Comparison of ENCODE assay signal across 12 cellular contexts in the genomic region with DNA sequence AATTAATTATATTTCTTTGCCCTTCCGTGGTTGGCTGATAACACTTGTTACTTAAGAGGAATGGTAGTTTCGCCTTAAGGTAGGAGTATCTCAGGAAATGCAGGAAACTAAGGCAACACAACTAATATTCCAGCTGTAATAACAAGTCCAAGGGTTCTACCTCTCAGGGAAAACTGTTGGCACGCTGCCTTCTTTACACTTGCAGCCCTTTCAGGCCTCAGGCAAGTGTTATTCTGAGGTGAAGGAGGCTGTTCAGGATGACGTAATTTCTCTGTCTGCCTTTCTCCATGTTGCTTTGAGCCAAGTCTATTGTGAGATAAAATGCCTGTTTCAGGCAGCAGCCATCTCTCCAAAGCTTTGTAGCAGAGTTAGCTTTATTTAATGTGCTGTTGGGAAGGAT. TPM values are rescaled to one million over a fixed set of nuclear protein-coding genes. Genes with fewer than 3 reads are reported as not detected.
DNase-seq lines count a peak whose midpoint lies in the region; ATAC-seq, FAIRE-seq and TF ChIP-seq lines count a peak whose summit lies in the region.
"Had no signal": no experiment of that assay in that cellular context is flagged by ENCODE, and none has a peak within 500 bp of the region (broad histone marks: within the 10 kb centered on the region; RNA-seq: fewer than 3 reads in every experiment).

No MANE protein-coding gene starts in this region.

- POLR2A ChIA-PET in K562 (lab: Yijun Ruan, JAX): no interaction called here

- no peaks in the 10 kb centered on the region for H3K79me2 ChIP-seq in K562 (ENCODE audit: control insufficient read depth, insufficient read depth, low read length)

- no TSS peak for BruUV-seq in K562 (replicated peaks; lab: Mats Ljungman, UMichigan)

- DNase-seq in Right ventricle myocardium inferior (ENCODE audit: missing footprints) (no peak), right atrium auricular region (ENCODE audit: low spot score) (no peak), K562 (ENCODE audit: extremely low read depth in 1 of 4, low spot score in 3 of 4) (peak in 1 of 4 experiments; percentile 5), iris pigment epithelial cell (ENCODE audit: low read depth) (peak; percentile 77), aorta (no peak), esophagus squamous epithelium (lab: John Stamatoyannopoulos, UW) (no peak), NCI-H524 (lab: John Stamatoyannopoulos, UW) (no peak)
- DNase-seq: NCI-H1048, T-helper 9 cell had no signal

- CTCF ChIA-PET in K562 (lab: Yijun Ruan, JAX; ENCODE audit: low intra/inter-chr PET ratio): no interaction called here

- no peak overlapping the region for H3K27ac ChIP-seq in right atrium auricular region
- H3K27ac ChIP-seq in K562 (ENCODE audit: extremely low read depth, low read depth, low read length): no peak overlapping the region
- H3K27ac ChIP-seq in aorta (ENCODE audit: low read depth in 1 of 2, low read length in 2 of 2): peak overlapping the region in 1 of 2 donors; percentile 60
- no peak overlapping the region for H3K27ac ChIP-seq in esophagus squamous epithelium

- H3K9me3 ChIP-seq in right atrium auricular region: no peaks in the 10 kb centered on the region
- no peaks in the 10 kb centered on the region for H3K9me3 ChIP-seq in K562 (replicated peaks; ENCODE audit: control insufficient read depth, insufficient read depth, low read depth, low read length)
- H3K9me3 ChIP-seq in aorta (ENCODE audit: control insufficient read depth, low read length): no peaks in the 10 kb centered on the region
- H3K9me3 ChIP-seq in esophagus squamous epithelium: no peaks in the 10 kb centered on the region
- H3K9me3 ChIP-seq: tibial nerve had no signal

- 4% methylated on average over 4 of the region's 4 CpGs for WGBS in K562 (ENCODE audit: insufficient coverage, low coverage, missing lambda C conversion rate)
- 7 to 18% methylated on average over 4 of the region's 4 CpGs for WGBS in aorta, 2 donors
- WGBS in esophagus squamous epithelium, 2 donors: 46 to 51% methylated on average over 4 of the region's 4 CpGs

- H2AFZ ChIP-seq in K562 (ENCODE audit: low read depth, low read length): peak overlapping the region; percentile 69

- no peaks in the 10 kb centered on the region for H3K9me1 ChIP-seq in K562 (ENCODE audit: control insufficient read depth, insufficient read depth, low read length)

- no peak for TF ChIP-seq EP300 in K562 (IDR thresholded peaks at IDR 0.05; ENCODE audit: low read length)

- H3K4me3 ChIP-seq in right atrium auricular region (no peak overlapping the region), K562 (no peak overlapping the region), aorta (ENCODE audit: low read length in 2 of 2) (peak overlapping the region in 1 of 2 donors; percentile 41), esophagus squamous epithelium (no peak overlapping the region)
- H3K4me3 ChIP-seq: tibial nerve had no signal

- H3K36me3 ChIP-seq in right atrium auricular region: no peaks in the 10 kb centered on the region
- H3K36me3 ChIP-seq in K562 (ENCODE audit: control insufficient read depth, insufficient read depth, low read length): no peaks in the 10 kb centered on the region
- H3K36me3 ChIP-seq in aorta (ENCODE audit: control insufficient read depth in 1 of 2, insufficient read depth in 2 of 2, low read length in 1 of 2): peaks cover 2% of the 10 kb centered on the region in 2 donors
- H3K36me3 ChIP-seq in esophagus squamous epithelium: no peaks in the 10 kb centered on the region

- H3K4me1 ChIP-seq in right atrium auricular region (peaks cover 0 to 12% of the 10 kb centered on the region in 2 donors), K562 (replicated peaks in 1 of 2; ENCODE audit: control insufficient read depth in 2 of 2, insufficient read depth in 2 of 2, low read length in 2 of 2) (0 out of 5 replicates have a peak, but pooled peaks cover 0 to 2% of the 10 kb centered on the region in 2 experiments), aorta (ENCODE audit: control insufficient read depth in 1 of 2, insufficient read depth in 2 of 2, low read length in 2 of 2) (peaks cover 4 to 5% of the 10 kb centered on the region in 2 donors), esophagus squamous epithelium (no peaks in the 10 kb centered on the region)

- TF ChIP-seq CTCF in right atrium auricular region (IDR thresholded peaks at IDR 0.05): no peak
- TF ChIP-seq CTCF in K562 (IDR thresholded peaks at IDR 0.05 in 2 of 3, conservative IDR thresholded peaks at IDR 0.05 in 1 of 3; ENCODE audit: insufficient read depth in 2 of 3, low read depth in 1 of 3, low read length in 3 of 3): no peak
- TF ChIP-seq CTCF in esophagus squamous epithelium (IDR thresholded peaks at IDR 0.05): no peak

- intact Hi-C loops in Right ventricle myocardium inferior (cut with DNase I) (no loop called here), K562 (cut with micrococcal nuclease) (no loop called here), aorta (cut with DNase I) (no loop called here), esophagus squamous epithelium (cut with DNase I) (no loop called here)

- peak; percentile 81 for ATAC-seq in Right ventricle myocardium inferior
- peak; percentile 57 for ATAC-seq in K562
- ATAC-seq in aorta (ENCODE audit: low FRiP score): peak; percentile 50
- ATAC-seq in GM18519 (IDR thresholded peaks at IDR 0.05; ENCODE audit: low FRiP score, unreplicated experiment): no peak
- ATAC-seq: activated naive CD4-positive, alpha-beta T cell treated with anti-CD3 and anti-CD28 coated beads, Interleukin-2, amount 50 U/mL, for 72 hours had no signal

- no peak overlapping the region for H3K9ac ChIP-seq in K562 (ENCODE audit: insufficient read depth in 1 of 2, low read depth in 2 of 2, low read length in 2 of 2)

- H4K20me1 ChIP-seq in K562 (replicated peaks; ENCODE audit: control insufficient read depth, insufficient read depth, low read length): no peaks in the 10 kb centered on the region

- no peak for TF ChIP-seq RAD21 in K562 (CRISPR knock-in tag; conservative IDR thresholded peaks at IDR 0.05 in 1 of 2, IDR thresholded peaks at IDR 0.05 in 1 of 2)

- no peak overlapping the region for H3K4me2 ChIP-seq in K562 (ENCODE audit: insufficient read depth, low read length)

- in situ Hi-C loops in K562 (cut with MboI): no loop called here

- no peak for FAIRE-seq in K562 (lab: Jason Lieb, UNC)

- TF ChIP-seq POLR2A in K562 (conservative IDR thresholded peaks at IDR 0.05): no peak
- TF ChIP-seq POLR2A in esophagus squamous epithelium (IDR thresholded peaks at IDR 0.05): no peak

- H3K27me3 ChIP-seq in right atrium auricular region: no peaks in the 10 kb centered on the region
- no peaks in the 10 kb centered on the region for H3K27me3 ChIP-seq in K562 (ENCODE audit: control insufficient read depth in 2 of 2, insufficient read depth in 2 of 2, low read length in 2 of 2)
- H3K27me3 ChIP-seq in aorta (ENCODE audit: control insufficient read depth in 1 of 2, insufficient read depth in 2 of 2, low read length in 1 of 2): no peaks in the 10 kb centered on the region
- H3K27me3 ChIP-seq in esophagus squamous epithelium: no peaks in the 10 kb centered on the region
- H3K27me3 ChIP-seq: tibial nerve had no signal

TF ChIP-seq in K562, 482 proteins besides CTCF, POLR2A, EP300 and RAD21 (continues in another document):
- no peak for TF ChIP-seq RNF2 (IDR thresholded peaks at IDR 0.05)
- no peak for TF ChIP-seq CEBPG (CRISPR knock-in tag; IDR thresholded peaks at IDR 0.05)
- peak; percentile 44 to 63; a peak in 2 of 4 replicates for TF ChIP-seq CEBPG (tag; conservative IDR thresholded peaks at IDR 0.05 in 1 of 2, IDR thresholded peaks at IDR 0.05 in 1 of 2)
- no peak for TF ChIP-seq NBN (IDR thresholded peaks at IDR 0.05; ENCODE audit: low read depth)
- TF ChIP-seq MEF2D (tag; conservative IDR thresholded peaks at IDR 0.05; ENCODE audit: low read depth): no peak
- peak; percentile 17; the same call in 1 of the 2 replicates for TF ChIP-seq CEBPB (tag; IDR thresholded peaks at IDR 0.05)
- TF ChIP-seq HDAC1 (IDR thresholded peaks at IDR 0.05): no peak
- peak; percentile 85 for TF ChIP-seq ATF3 (IDR thresholded peaks at IDR 0.05)
- no peak for TF ChIP-seq ATF3 (CRISPR knock-in tag; conservative IDR thresholded peaks at IDR 0.05)
- peak; percentile 90 for TF ChIP-seq ATF7 (IDR thresholded peaks at IDR 0.05)
- no peak for TF ChIP-seq SPI1 (IDR thresholded peaks at IDR 0.05; ENCODE audit: borderline replicate concordance, low read depth, low read length)
- no peak for TF ChIP-seq FOXJ3 (CRISPR knock-in tag; IDR thresholded peaks at IDR 0.05)

RNA-seq across cellular contexts. Expression of gene VCAN, which starts 38.0 kb away (rescaled TPM):
- 41.2 TPM for total RNA-seq in Right ventricle myocardium inferior
- total RNA-seq in right atrium auricular region: 100 to 1,000 TPM in 1 of 2 donors, 10 to 100 TPM in 1; 72.0 to 139 TPM
- total RNA-seq in K562 (2011; cell fraction: chromatin; rRNA removed; ENCODE audit: low replicate concordance): 0.05 and 0.16 TPM in 2 replicates
- not detected in 2 replicates for total RNA-seq in K562 (2011; cell fraction: nucleolus; rRNA removed)
- 0.07 TPM in 1 of 2 replicates, not detected in the other for total RNA-seq in K562 (2011; cell fraction: nucleoplasm; rRNA removed)
- total RNA-seq in K562 (2014; rRNA removed): 0.05 and 0.37 TPM in 2 replicates
- total RNA-seq in K562 (2014; rRNA removed; fragmentation: Illumina TruSeq; extraction: Trizol): 0.06 and 0.07 TPM in 2 replicates
- total RNA-seq in K562 (2015; rRNA removed; fragmentation: Illumina TruSeq; extraction: Trizol): 0.22 and 0.26 TPM in 2 replicates
- 0.29 and 0.33 TPM in 2 replicates for total RNA-seq in K562 (2021)
- 0.03 and 0.12 TPM in 2 replicates for polyA plus RNA-seq in K562 (2011; rRNA removed)
- polyA plus RNA-seq in K562 (2011; cell fraction: cytosol; rRNA removed): 0.15 and 0.19 TPM in 2 replicates
- 0.04 and 0.17 TPM in 2 replicates for polyA plus RNA-seq in K562 (2011; cell fraction: nucleus; rRNA removed)
- polyA plus RNA-seq in K562 (2012): 0.29 and 0.30 TPM in 2 replicates
- 0.12 and 0.29 TPM in 2 replicates for polyA plus RNA-seq in K562 (2014; fragmentation: Illumina TruSeq; extraction: Trizol)
- under 1 TPM; 0.01 to 0.04 TPM for polyA plus RNA-seq in K562 (2014; fragmentation: Nextera tagmentation; extraction: Ambion mirVana)
- polyA plus RNA-seq in K562 (2014; rRNA removed): 0.01 and 0.40 TPM in 2 replicates
- 0.46 and 0.60 TPM in 2 replicates for polyA minus RNA-seq in K562 (2011; rRNA and poly(A)+ RNA removed)
- not detected in 2 replicates for polyA minus RNA-seq in K562 (2011; cell fraction: cytosol; rRNA and poly(A)+ RNA removed)
- polyA minus RNA-seq in K562 (2011; cell fraction: nucleus; rRNA and poly(A)+ RNA removed): 0.13 and 0.56 TPM in 2 replicates
- 100 to 1,000 TPM; 513 to 849 TPM for total RNA-seq in aorta
- polyA plus RNA-seq in aorta: 100 to 1,000 TPM in 1 of 2 donors, 10 to 100 TPM in 1; 21.5 to 443 TPM
- total RNA-seq in esophagus squamous epithelium: 10 to 100 TPM in 1 of 4 donors, 1 to 10 TPM in 2, under 1 TPM in 1; 0.30 to 36.1 (median 7.2) TPM
